ENCODE assay signal across 17 cellular contexts in the genomic region with DNA sequence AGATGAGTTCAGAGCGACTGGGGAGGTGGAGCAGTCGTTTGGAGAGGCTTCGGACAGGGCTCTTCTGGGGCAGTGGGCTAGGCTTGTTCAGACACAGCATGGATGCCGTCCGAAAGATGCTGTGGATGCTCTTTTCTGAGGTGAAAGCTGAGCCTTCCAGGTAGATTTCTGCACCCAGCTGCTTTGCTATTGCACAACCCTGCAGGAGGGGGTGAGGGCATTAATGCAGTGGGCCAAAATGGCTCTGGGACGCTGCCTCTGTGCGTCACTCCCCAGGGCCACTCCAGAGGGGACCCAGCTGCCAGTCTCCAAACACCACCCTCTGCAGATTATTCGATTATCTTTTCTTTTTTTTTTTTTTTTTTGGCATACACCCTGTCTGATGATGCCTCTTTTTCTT. TPM values are rescaled to one million over a fixed set of nuclear protein-coding genes. Genes with fewer than 3 reads are reported as not detected.
A peak's percentile ranks its signal among the peaks of the same experiment; 100 is the strongest.
DNase-seq lines count a peak whose midpoint lies in the region; ATAC-seq, FAIRE-seq and TF ChIP-seq lines count a peak whose summit lies in the region.
"Had no signal": no experiment of that assay in that cellular context is flagged by ENCODE, and none has a peak within 500 bp of the region (broad histone marks: within the 10 kb centered on the region; RNA-seq: fewer than 3 reads in every experiment).

No MANE protein-coding gene starts in this region.

- peaks cover 0 to 9% (median 5%) of the 10 kb centered on the region in 11 experiments; a peak in 15 of 22 replicates for H3K27me3 ChIP-seq in BLaER1 treated with 17β-estradiol and CSF1 and Interleukin-3, amounts not matched to agents 10 nM and 100 nM
- no peaks in the 10 kb centered on the region for H3K27me3 ChIP-seq in Karpas-422 (ENCODE audit: low read length)
- H3K27me3 ChIP-seq in K562 (ENCODE audit: control insufficient read depth in 2 of 2, insufficient read depth in 2 of 2, low read length in 2 of 2), result peaks cover 9 to 22% of the 10 kb centered on the region in 2 experiments

- no TSS peak for BruUV-seq in K562 (replicated peaks; lab: Mats Ljungman, UMichigan)

- CTCF ChIA-PET in K562 (lab: Yijun Ruan, JAX; ENCODE audit: low intra/inter-chr PET ratio), result interaction anchor here (0.7 kb wide), 1 partner anchor 33 kb away, joined by 3 read pairs; no protein-coding TSS in a partner anchor

- no peak for FAIRE-seq in K562 (lab: Jason Lieb, UNC)
- FAIRE-seq in kidney (lab: Jason Lieb, UNC), result no peak
- FAIRE-seq: GM12878 had no signal

- intact Hi-C loops in K562 (cut with micrococcal nuclease), result no loop called here
- intact Hi-C loops in kidney (cut with DNase I), result no loop called here

- TF ChIP-seq CTCF in K562 (IDR thresholded peaks at IDR 0.05 in 2 of 3, conservative IDR thresholded peaks at IDR 0.05 in 1 of 3; ENCODE audit: insufficient read depth in 2 of 3, low read depth in 1 of 3, low read length in 3 of 3) (no peak), kidney (IDR thresholded peaks at IDR 0.05; ENCODE audit: borderline replicate concordance, extremely low read depth, insufficient read depth) (no peak)

- no peak for TF ChIP-seq EP300 in K562 (IDR thresholded peaks at IDR 0.05; ENCODE audit: low read length)

- peak; percentile 63 for DNase-seq in Karpas-422
- no peak for DNase-seq in K562 (ENCODE audit: extremely low read depth in 1 of 4, low spot score in 3 of 4)
- DNase-seq in NCI-H82 treated with DMSO at 0.1 percent for 48 hours (lab: John Stamatoyannopoulos, UW; ENCODE audit: unreplicated experiment), result no peak
- no peak for DNase-seq in T1000 (lab: John Stamatoyannopoulos, UW)
- DNase-seq in kidney, result no peak
- DNase-seq: ACHN; BE2C; Calu3; CD4-positive, alpha-beta memory T cell; DMS79 treated with DMSO at 0.1 percent for 48 hours; EL had no signal

- H3K9ac ChIP-seq in BLaER1 treated with 17β-estradiol and CSF1 and Interleukin-3, amounts not matched to agents 10 nM and 100 nM, result no peak overlapping the region; a peak in 1 of 22 replicates
- H3K9ac ChIP-seq in Karpas-422 (ENCODE audit: low read length) (peak overlapping the region; percentile 44; the same call in 1 of the 2 replicates), K562 (ENCODE audit: insufficient read depth in 1 of 2, low read depth in 2 of 2, low read length in 2 of 2) (no peak overlapping the region), kidney (ENCODE audit: low read length in 2 of 2) (no peak overlapping the region)
- H3K9ac ChIP-seq: KMS-11 had no signal

- no peak for TF ChIP-seq RAD21 in K562 (CRISPR knock-in tag; conservative IDR thresholded peaks at IDR 0.05 in 1 of 2, IDR thresholded peaks at IDR 0.05 in 1 of 2)

- H4K20me1 ChIP-seq in BLaER1 treated with 17β-estradiol and CSF1 and Interleukin-3, amounts not matched to agents 10 nM and 100 nM, result no peaks in the 10 kb centered on the region
- H4K20me1 ChIP-seq in Karpas-422 (ENCODE audit: insufficient read depth, low read depth, low read length) (no peaks in the 10 kb centered on the region), K562 (replicated peaks; ENCODE audit: control insufficient read depth, insufficient read depth, low read length) (0 out of 2 replicates have a peak, but pooled peaks cover 4% of the 10 kb centered on the region)

- peaks cover 12 to 23% (median 16%) of the 10 kb centered on the region in 10 experiments for H3K4me1 ChIP-seq in BLaER1 treated with 17β-estradiol and CSF1 and Interleukin-3, amounts not matched to agents 10 nM and 100 nM
- peaks cover 21% of the 10 kb centered on the region for H3K4me1 ChIP-seq in Karpas-422 (ENCODE audit: low read length)
- H3K4me1 ChIP-seq in K562 (replicated peaks in 1 of 2; ENCODE audit: control insufficient read depth in 2 of 2, insufficient read depth in 2 of 2, low read length in 2 of 2), result no peaks in the 10 kb centered on the region; a peak in 2 of 5 replicates
- peaks cover 0 to 2% of the 10 kb centered on the region in 2 donors for H3K4me1 ChIP-seq in kidney (ENCODE audit: control insufficient read depth in 1 of 2, insufficient read depth in 1 of 2, low read depth in 1 of 2, low read length in 2 of 2)

- in situ Hi-C loops in K562 (cut with MboI), result no loop called here

- H3K79me2 ChIP-seq in Karpas-422 (ENCODE audit: low read length) (no peaks in the 10 kb centered on the region), K562 (ENCODE audit: control insufficient read depth, insufficient read depth, low read length) (no peaks in the 10 kb centered on the region)

- H3K27ac ChIP-seq in BLaER1 treated with 17β-estradiol and CSF1 and Interleukin-3, amounts not matched to agents 10 nM and 100 nM, result no peak overlapping the region
- H3K27ac ChIP-seq in Karpas-422 (ENCODE audit: low read length) (no peak overlapping the region), K562 (ENCODE audit: extremely low read depth, low read depth, low read length) (no peak overlapping the region), kidney (ENCODE audit: low read depth in 2 of 2, low read length in 2 of 2) (no peak overlapping the region)
- H3K27ac ChIP-seq: HL-60, KMS-11 had no signal

- H3K4me3 ChIP-seq in BLaER1 treated with 17β-estradiol and CSF1 and Interleukin-3, amounts not matched to agents 10 nM and 100 nM, result no peak overlapping the region
- H3K4me3 ChIP-seq in Karpas-422 (ENCODE audit: low read length), result peak overlapping the region; percentile 51; the same call in 1 of the 2 replicates
- no peak overlapping the region for H3K4me3 ChIP-seq in K562
- H3K4me3 ChIP-seq in kidney (ENCODE audit: low read length in 2 of 2), result no peak overlapping the region
- H3K4me3 ChIP-seq: GM12878, HAP-1 had no signal

- 26% methylated on average over 7 of the region's 8 CpGs for WGBS in K562 (ENCODE audit: insufficient coverage, low coverage, missing lambda C conversion rate)

- ATAC-seq in K562 (no peak), esophagus mucosa (no peak)

- peak overlapping the region in 9 of 11 experiments; percentile 43 to 75 (median 65); a peak in 17 of 22 replicates for H3K4me2 ChIP-seq in BLaER1 treated with 17β-estradiol and CSF1 and Interleukin-3, amounts not matched to agents 10 nM and 100 nM
- H3K4me2 ChIP-seq in Karpas-422 (ENCODE audit: low read depth, low read length, poor library complexity, severe bottlenecking) (peak overlapping the region; percentile 66), K562 (ENCODE audit: insufficient read depth, low read length) (no peak overlapping the region; the same call in 1 of the 2 replicates)
- H3K4me2 ChIP-seq: KMS-11 had no signal

- H2AFZ ChIP-seq in Karpas-422 (ENCODE audit: low read length) (no peak overlapping the region), K562 (ENCODE audit: low read depth, low read length) (no peak overlapping the region)

- H3K9me3 ChIP-seq in BLaER1 treated with 17β-estradiol and CSF1 and Interleukin-3, amounts not matched to agents 10 nM and 100 nM (replicated peaks in 1 of 11), result no peaks in the 10 kb centered on the region
- H3K9me3 ChIP-seq in Karpas-422 (ENCODE audit: low read length) (no peaks in the 10 kb centered on the region), K562 (replicated peaks; ENCODE audit: control insufficient read depth, insufficient read depth, low read depth, low read length) (no peaks in the 10 kb centered on the region), kidney (ENCODE audit: control insufficient read depth in 1 of 2, low read length in 2 of 2) (no peaks in the 10 kb centered on the region)
- H3K9me3 ChIP-seq: HAP-1 had no signal

- H3K9me1 ChIP-seq in K562 (ENCODE audit: control insufficient read depth, insufficient read depth, low read length), result no peaks in the 10 kb centered on the region

- no peak for TF ChIP-seq POLR2A in K562 (conservative IDR thresholded peaks at IDR 0.05)

- POLR2A ChIA-PET in K562 (lab: Yijun Ruan, JAX), result interaction anchor here (0.6 kb wide), 1 partner anchor 678 kb away, joined by 3 read pairs; no protein-coding TSS in a partner anchor

- H3K9me2 ChIP-seq in Karpas-422 (replicated peaks; ENCODE audit: insufficient read depth, low read length), result no peaks in the 10 kb centered on the region

- H3K36me3 ChIP-seq in BLaER1 treated with 17β-estradiol and CSF1 and Interleukin-3, amounts not matched to agents 10 nM and 100 nM, result peaks cover 0 to 9% (median 0%) of the 10 kb centered on the region in 11 experiments; a peak in 3 of 22 replicates
- no peaks in the 10 kb centered on the region for H3K36me3 ChIP-seq in Karpas-422 (ENCODE audit: insufficient read depth, low read length)
- H3K36me3 ChIP-seq in K562 (ENCODE audit: control insufficient read depth, insufficient read depth, low read length), result no peaks in the 10 kb centered on the region
- H3K36me3 ChIP-seq in kidney (ENCODE audit: control insufficient read depth in 1 of 2, insufficient read depth in 2 of 2, low read length in 2 of 2), result no peaks in the 10 kb centered on the region
- H3K36me3 ChIP-seq: BE2C, HAP-1 had no signal

RNA-seq across cellular contexts. Expression of a gene that starts 6.1 kb away (rescaled TPM):
- total RNA-seq in Karpas-422 (2014; rRNA removed; shearing (Covaris generic); ENCODE audit: low replicate concordance), result 37.0 and 68.0 TPM in 2 replicates
- total RNA-seq in K562 (2011; cell fraction: chromatin; rRNA removed; ENCODE audit: low replicate concordance), result 275 and 454 TPM in 2 replicates
- 148 and 163 TPM in 2 replicates for total RNA-seq in K562 (2011; cell fraction: nucleolus; rRNA removed)
- total RNA-seq in K562 (2011; cell fraction: nucleoplasm; rRNA removed), result 175 and 185 TPM in 2 replicates
- 104 and 118 TPM in 2 replicates for total RNA-seq in K562 (2014; rRNA removed)
- 100 and 107 TPM in 2 replicates for total RNA-seq in K562 (2014; rRNA removed; fragmentation: Illumina TruSeq; extraction: Trizol)
- 124 and 129 TPM in 2 replicates for total RNA-seq in K562 (2015; rRNA removed; fragmentation: Illumina TruSeq; extraction: Trizol)
- 97.9 and 116 TPM in 2 replicates for total RNA-seq in K562 (2021)
- polyA plus RNA-seq in K562 (2011; rRNA removed), result 89.3 and 99.5 TPM in 2 replicates
- polyA plus RNA-seq in K562 (2011; cell fraction: cytosol; rRNA removed), result 71.2 and 71.3 TPM in 2 replicates
- 216 and 219 TPM in 2 replicates for polyA plus RNA-seq in K562 (2011; cell fraction: nucleus; rRNA removed)
- 86.0 and 150 TPM in 2 replicates for polyA plus RNA-seq in K562 (2012)
- 108 and 138 TPM in 2 replicates for polyA plus RNA-seq in K562 (2014; fragmentation: Illumina TruSeq; extraction: Trizol)
- 10 to 100 TPM; 32.4 to 65.9 TPM for polyA plus RNA-seq in K562 (2014; fragmentation: Nextera tagmentation; extraction: Ambion mirVana)
- 87.0 and 94.0 TPM in 2 replicates for polyA plus RNA-seq in K562 (2014; rRNA removed)
- polyA minus RNA-seq in K562 (2011; rRNA and poly(A)+ RNA removed), result 92.0 and 95.2 TPM in 2 replicates
- polyA minus RNA-seq in K562 (2011; cell fraction: cytosol; rRNA and poly(A)+ RNA removed), result 37.9 and 40.8 TPM in 2 replicates
- 50.4 and 73.4 TPM in 2 replicates for polyA minus RNA-seq in K562 (2011; cell fraction: nucleus; rRNA and poly(A)+ RNA removed)
- total RNA-seq in kidney, result 65.5 TPM
- polyA plus RNA-seq in kidney (ENCODE audit: insufficient read depth, low read depth, low replicate concordance), result 31.9 TPM
- total RNA-seq in esophagus mucosa, result 37.3 TPM

RNA-seq across cellular contexts. Expression of a gene that starts 7.6 kb away (rescaled TPM):
- total RNA-seq in Karpas-422 (2014; rRNA removed; shearing (Covaris generic); ENCODE audit: low replicate concordance), result 0.60 and 1.4 TPM in 2 replicates
- 0.79 and 2.5 TPM in 2 replicates for total RNA-seq in K562 (2011; cell fraction: chromatin; rRNA removed; ENCODE audit: low replicate concordance)
- 1.6 and 2.5 TPM in 2 replicates for total RNA-seq in K562 (2011; cell fraction: nucleolus; rRNA removed)
- 1.1 and 2.4 TPM in 2 replicates for total RNA-seq in K562 (2011; cell fraction: nucleoplasm; rRNA removed)
- total RNA-seq in K562 (2014; rRNA removed), result 0.33 and 0.73 TPM in 2 replicates
- total RNA-seq in K562 (2014; rRNA removed; fragmentation: Illumina TruSeq; extraction: Trizol), result 0.06 and 0.22 TPM in 2 replicates
- total RNA-seq in K562 (2015; rRNA removed; fragmentation: Illumina TruSeq; extraction: Trizol), result 0.18 and 0.23 TPM in 2 replicates
- 0.36 and 0.78 TPM in 2 replicates for total RNA-seq in K562 (2021)
- polyA plus RNA-seq in K562 (2011; rRNA removed), result 0.56 and 0.58 TPM in 2 replicates
- polyA plus RNA-seq in K562 (2011; cell fraction: cytosol; rRNA removed), result 0.37 and 0.46 TPM in 2 replicates
- 0.79 and 1.0 TPM in 2 replicates for polyA plus RNA-seq in K562 (2011; cell fraction: nucleus; rRNA removed)
- 0.49 and 0.80 TPM in 2 replicates for polyA plus RNA-seq in K562 (2012)
- polyA plus RNA-seq in K562 (2014; fragmentation: Illumina TruSeq; extraction: Trizol), result 0.48 and 0.58 TPM in 2 replicates
- not detected for polyA plus RNA-seq in K562 (2014; fragmentation: Nextera tagmentation; extraction: Ambion mirVana)
- polyA plus RNA-seq in K562 (2014; rRNA removed), result 0.60 TPM in 1 of 2 replicates, not detected in the other
- polyA minus RNA-seq in K562 (2011; rRNA and poly(A)+ RNA removed), result 0.63 and 0.77 TPM in 2 replicates
- polyA minus RNA-seq in K562 (2011; cell fraction: cytosol; rRNA and poly(A)+ RNA removed), result 1.7 TPM in 1 of 2 replicates, not detected in the other
- 0.67 and 1.6 TPM in 2 replicates for polyA minus RNA-seq in K562 (2011; cell fraction: nucleus; rRNA and poly(A)+ RNA removed)
- total RNA-seq in kidney, result 1.0 TPM
- polyA plus RNA-seq in kidney (ENCODE audit: insufficient read depth, low read depth, low replicate concordance), result 2.2 TPM
- total RNA-seq in esophagus mucosa, result 2.6 TPM

RNA-seq across cellular contexts. Expression of a gene that starts 39.7 kb away (rescaled TPM):
- total RNA-seq in Karpas-422 (2014; rRNA removed; shearing (Covaris generic); ENCODE audit: low replicate concordance), result 3.1 and 6.7 TPM in 2 replicates
- 6.1 and 18.4 TPM in 2 replicates for total RNA-seq in K562 (2011; cell fraction: chromatin; rRNA removed; ENCODE audit: low replicate concordance)
- total RNA-seq in K562 (2011; cell fraction: nucleolus; rRNA removed), result 7.2 and 7.3 TPM in 2 replicates
- 6.7 and 8.0 TPM in 2 replicates for total RNA-seq in K562 (2011; cell fraction: nucleoplasm; rRNA removed)
- total RNA-seq in K562 (2014; rRNA removed) (1.5 and 1.7 TPM in 2 replicates), K562 (2014; rRNA removed; fragmentation: Illumina TruSeq; extraction: Trizol) (1.2 and 1.3 TPM in 2 replicates), K562 (2015; rRNA removed; fragmentation: Illumina TruSeq; extraction: Trizol) (1.9 and 2.0 TPM in 2 replicates), K562 (2021) (1.8 and 3.6 TPM in 2 replicates), kidney (19.6 TPM), esophagus mucosa (28.8 TPM)
- polyA plus RNA-seq in K562 (2011; rRNA removed) (1.3 and 1.8 TPM in 2 replicates), K562 (2014; fragmentation: Illumina TruSeq; extraction: Trizol) (1.6 and 1.7 TPM in 2 replicates), K562 (2014; fragmentation: Nextera tagmentation; extraction: Ambion mirVana) (under 1 TPM; 0.24 to 0.48 TPM), K562 (2014; rRNA removed) (1.2 and 1.5 TPM in 2 replicates), kidney (ENCODE audit: insufficient read depth, low read depth, low replicate concordance) (17.9 TPM)
- polyA plus RNA-seq in K562 (2011; cell fraction: cytosol; rRNA removed), result 0.97 and 1.1 TPM in 2 replicates
- 9.9 and 11.4 TPM in 2 replicates for polyA plus RNA-seq in K562 (2011; cell fraction: nucleus; rRNA removed)
- polyA plus RNA-seq in K562 (2012), result 3.0 and 3.6 TPM in 2 replicates
- polyA minus RNA-seq in K562 (2011; rRNA and poly(A)+ RNA removed), result 1.1 and 1.8 TPM in 2 replicates
- polyA minus RNA-seq in K562 (2011; cell fraction: cytosol; rRNA and poly(A)+ RNA removed), result 1.7 and 3.7 TPM in 2 replicates
- polyA minus RNA-seq in K562 (2011; cell fraction: nucleus; rRNA and poly(A)+ RNA removed), result 3.9 and 4.9 TPM in 2 replicates
